Comparison of ENCODE assay signal across 9 cellular contexts in genomic region chr4:123325241-123325681, GRCh38.
DNase-seq lines count a peak whose midpoint lies in the region; ATAC-seq and TF ChIP-seq lines count a peak whose summit lies in the region.
"Had no signal": no experiment of that assay in that cellular context is flagged by ENCODE, and none has a peak within 500 bp of the region (broad histone marks: within the 10 kb centered on the region; RNA-seq: fewer than 3 reads in every experiment).

No MANE protein-coding gene starts in this region.

- intact Hi-C loops in upper lobe of right lung (cut with DNase I): no loop called here

- no peak for DNase-seq in activated naive CD8-positive, alpha-beta T cell treated with anti-CD3 and anti-CD28 coated beads, Interleukin-2, amount 10 ng/mL, durations not matched to agents 7 days and 5 days
- no peak for DNase-seq in activated naive CD8-positive, alpha-beta T cell treated with anti-CD3 and anti-CD28 coated beads for 36 hours
- DNase-seq in NB4 (ENCODE audit: low read depth) (peak; percentile 27), upper lobe of right lung (no peak), NK-92 (lab: John Stamatoyannopoulos, UW; ENCODE audit: unreplicated experiment) (no peak), NCI-H146 (lab: John Stamatoyannopoulos, UW) (no peak)
- no peak for DNase-seq in stimulated activated effector memory CD8-positive, alpha-beta T cell treated with anti-CD3 and anti-CD28 coated beads, Interleukin-12 subunit alpha, Interleukin-12 subunit beta, amount 100 ng/mL, for 72 hours (ENCODE audit: low spot score in 2 of 2)

- no peak for ATAC-seq in activated naive CD8-positive, alpha-beta T cell treated with anti-CD3 and anti-CD28 coated beads, Interleukin-2, amount 10 ng/mL, durations not matched to agents 7 days and 5 days (ENCODE audit: low read depth)
- peak; percentile 99 for ATAC-seq in HG02943 (IDR thresholded peaks at IDR 0.05; ENCODE audit: low read depth, unreplicated experiment)
- peak; percentile 48 for ATAC-seq in upper lobe of right lung
- ATAC-seq in stimulated activated effector memory CD8-positive, alpha-beta T cell treated with anti-CD3 and anti-CD28 coated beads, Interleukin-12 subunit alpha, Interleukin-12 subunit beta, amount 100 ng/mL, for 72 hours: no peak

- peaks cover 11% of the 10 kb centered on the region for H3K9me3 Mint-ChIP-seq in activated naive CD8-positive, alpha-beta T cell treated with anti-CD3 and anti-CD28 coated beads, Interleukin-2, amount 10 ng/mL, durations not matched to agents 7 days and 5 days
- peaks cover 32% of the 10 kb centered on the region for H3K9me3 Mint-ChIP-seq in activated naive CD8-positive, alpha-beta T cell treated with anti-CD3 and anti-CD28 coated beads for 36 hours
- H3K9me3 Mint-ChIP-seq in stimulated activated effector memory CD8-positive, alpha-beta T cell treated with anti-CD3 and anti-CD28 coated beads, Interleukin-12 subunit alpha, Interleukin-12 subunit beta, amount 100 ng/mL, for 72 hours: peaks cover 19% of the 10 kb centered on the region

- no peaks in the 10 kb centered on the region for H3K4me1 ChIP-seq in upper lobe of right lung

- H3K4me1 Mint-ChIP-seq in activated naive CD8-positive, alpha-beta T cell treated with anti-CD3 and anti-CD28 coated beads, Interleukin-2, amount 10 ng/mL, durations not matched to agents 7 days and 5 days: peaks cover 8% of the 10 kb centered on the region
- peaks cover 2% of the 10 kb centered on the region for H3K4me1 Mint-ChIP-seq in activated naive CD8-positive, alpha-beta T cell treated with anti-CD3 and anti-CD28 coated beads for 36 hours
- H3K4me1 Mint-ChIP-seq in stimulated activated effector memory CD8-positive, alpha-beta T cell treated with anti-CD3 and anti-CD28 coated beads, Interleukin-12 subunit alpha, Interleukin-12 subunit beta, amount 100 ng/mL, for 72 hours: no peaks in the 10 kb centered on the region

- H3K4me3 ChIP-seq in NB4 (ENCODE audit: low read depth, low read length): no peak overlapping the region
- no peak overlapping the region for H3K4me3 ChIP-seq in upper lobe of right lung
- H3K4me3 ChIP-seq: lung had no signal

- H3K27me3 ChIP-seq in upper lobe of right lung: no peaks in the 10 kb centered on the region

- POLR2A ChIA-PET in activated naive CD8-positive, alpha-beta T cell treated with anti-CD3 and anti-CD28 coated beads, Interleukin-2, amount 10 ng/mL, durations not matched to agents 7 days and 5 days (lab: Charles Lee): no interaction called here

- no peak for TF ChIP-seq CTCF in NB4 (IDR thresholded peaks at IDR 0.05; ENCODE audit: low read depth, low read length)
- no peak for TF ChIP-seq CTCF in upper lobe of right lung (IDR thresholded peaks at IDR 0.05)

- H3K4me3 Mint-ChIP-seq in activated naive CD8-positive, alpha-beta T cell treated with anti-CD3 and anti-CD28 coated beads, Interleukin-2, amount 10 ng/mL, durations not matched to agents 7 days and 5 days: peak overlapping the region; percentile 25
- no peak overlapping the region for H3K4me3 Mint-ChIP-seq in activated naive CD8-positive, alpha-beta T cell treated with anti-CD3 and anti-CD28 coated beads for 36 hours
- no peak overlapping the region for H3K4me3 Mint-ChIP-seq in stimulated activated effector memory CD8-positive, alpha-beta T cell treated with anti-CD3 and anti-CD28 coated beads, Interleukin-12 subunit alpha, Interleukin-12 subunit beta, amount 100 ng/mL, for 72 hours

- peaks cover 4% of the 10 kb centered on the region for H3K36me3 Mint-ChIP-seq in activated naive CD8-positive, alpha-beta T cell treated with anti-CD3 and anti-CD28 coated beads, Interleukin-2, amount 10 ng/mL, durations not matched to agents 7 days and 5 days
- H3K36me3 Mint-ChIP-seq in activated naive CD8-positive, alpha-beta T cell treated with anti-CD3 and anti-CD28 coated beads for 36 hours: no peaks in the 10 kb centered on the region
- H3K36me3 Mint-ChIP-seq in stimulated activated effector memory CD8-positive, alpha-beta T cell treated with anti-CD3 and anti-CD28 coated beads, Interleukin-12 subunit alpha, Interleukin-12 subunit beta, amount 100 ng/mL, for 72 hours: no peaks in the 10 kb centered on the region

- H3K27ac ChIP-seq in upper lobe of right lung: no peak overlapping the region

- H3K27ac Mint-ChIP-seq in activated naive CD8-positive, alpha-beta T cell treated with anti-CD3 and anti-CD28 coated beads, Interleukin-2, amount 10 ng/mL, durations not matched to agents 7 days and 5 days: no peak overlapping the region
- H3K27ac Mint-ChIP-seq in activated naive CD8-positive, alpha-beta T cell treated with anti-CD3 and anti-CD28 coated beads for 36 hours: no peak overlapping the region
- no peak overlapping the region for H3K27ac Mint-ChIP-seq in stimulated activated effector memory CD8-positive, alpha-beta T cell treated with anti-CD3 and anti-CD28 coated beads, Interleukin-12 subunit alpha, Interleukin-12 subunit beta, amount 100 ng/mL, for 72 hours

- peaks cover 6% of the 10 kb centered on the region for H3K27me3 Mint-ChIP-seq in activated naive CD8-positive, alpha-beta T cell treated with anti-CD3 and anti-CD28 coated beads, Interleukin-2, amount 10 ng/mL, durations not matched to agents 7 days and 5 days
- H3K27me3 Mint-ChIP-seq in activated naive CD8-positive, alpha-beta T cell treated with anti-CD3 and anti-CD28 coated beads for 36 hours: no peaks in the 10 kb centered on the region

- TF ChIP-seq POLR2A in NB4 (IDR thresholded peaks at IDR 0.05; ENCODE audit: extremely low read depth, insufficient read length): no peak

- peaks cover 8% of the 10 kb centered on the region for H3K9me3 ChIP-seq in upper lobe of right lung

- H3K36me3 ChIP-seq in upper lobe of right lung: no peaks in the 10 kb centered on the region

Comparison
In these comparisons a context has a peak if more than half of its experiments do, and no peak if none do; other contexts are left out.
1. ATAC-seq: peak in HG02943 (single experiment) and upper lobe of right lung (single experiment); none in activated naive CD8-positive, alpha-beta T cell treated with anti-CD3 and anti-CD28 coated beads, Interleukin-2, amount 10 ng/mL, durations not matched to agents 7 days and 5 days (single experiment) and stimulated activated effector memory CD8-positive, alpha-beta T cell treated with anti-CD3 and anti-CD28 coated beads, Interleukin-12 subunit alpha, Interleukin-12 subunit beta, amount 100 ng/mL, for 72 hours (single experiment).